Comparison of ENCODE assay signal across 8 cellular contexts in genomic region chr20:13105864-13106457, GRCh38.
A peak's percentile ranks its signal among the peaks of the same experiment; 100 is the strongest.
DNase-seq lines count a peak whose midpoint lies in the region; ATAC-seq, FAIRE-seq and TF ChIP-seq lines count a peak whose summit lies in the region.

No MANE protein-coding gene starts in this region.

- H3K4me1 Mint-ChIP-seq in glutamatergic neuron (ENCODE audit: low read depth, unreplicated experiment) = peaks cover 5% of the 10 kb centered on the region
- no peaks in the 10 kb centered on the region for H3K4me1 Mint-ChIP-seq in activated naive CD4-positive, alpha-beta T cell treated with anti-CD3 and anti-CD28 coated beads for 36 hours (ENCODE audit: low read depth)

- intact Hi-C loops in activated naive CD4-positive, alpha-beta T cell treated with anti-CD3 and anti-CD28 coated beads for 36 hours (cut with micrococcal nuclease) = loop anchor here (1.0 to 10.0 kb wide), 7 partner anchors 97 to 1431 kb away; no protein-coding TSS in a partner anchor

- no peaks in the 10 kb centered on the region for H3K27me3 ChIP-seq in tibial nerve

- H3K36me3 Mint-ChIP-seq in glutamatergic neuron (ENCODE audit: unreplicated experiment) = no peaks in the 10 kb centered on the region
- H3K36me3 Mint-ChIP-seq in activated naive CD4-positive, alpha-beta T cell treated with anti-CD3 and anti-CD28 coated beads for 36 hours (ENCODE audit: low read depth) = no peaks in the 10 kb centered on the region

- ATAC-seq in GM18870 (IDR thresholded peaks at IDR 0.05; ENCODE audit: unreplicated experiment) = no peak

- TF ChIP-seq CTCF in glutamatergic neuron (IDR thresholded peaks at IDR 0.05; ENCODE audit: partially characterized antibody, unreplicated experiment) = peak; percentile 72
- peak; percentile 56 to 72 (median 66) for TF ChIP-seq CTCF in tibial nerve (IDR thresholded peaks at IDR 0.05)

- DNase-seq in DMS53 treated with DMSO at 0.1 percent for 48 hours (lab: John Stamatoyannopoulos, UW; ENCODE audit: unreplicated experiment) = peak; percentile 41
- peak; percentile 32 to 68 for DNase-seq in Kasumi-1 (lab: John Stamatoyannopoulos, UW)
- no peak for DNase-seq in glutamatergic neuron
- no peak for DNase-seq in tibial nerve (ENCODE audit: low spot score in 2 of 2)
- DNase-seq in activated naive CD4-positive, alpha-beta T cell treated with anti-CD3 and anti-CD28 coated beads for 36 hours = no peak
- no peak for DNase-seq in GM12892 (ENCODE audit: insufficient read length)

- peaks cover 0 to 7% (median 2%) of the 10 kb centered on the region in 4 donors for H3K4me1 ChIP-seq in tibial nerve

- H3K27ac Mint-ChIP-seq in glutamatergic neuron (ENCODE audit: unreplicated experiment) = no peak overlapping the region
- H3K27ac Mint-ChIP-seq in activated naive CD4-positive, alpha-beta T cell treated with anti-CD3 and anti-CD28 coated beads for 36 hours = no peak overlapping the region

- no peak overlapping the region for H3K4me3 ChIP-seq in tibial nerve

- no peak overlapping the region for H3K27ac ChIP-seq in tibial nerve

- CTCF ChIA-PET in activated naive CD4-positive, alpha-beta T cell treated with anti-CD3 and anti-CD28 coated beads for 36 hours (lab: Charles Lee) = interaction anchor here (0.6 to 1.3 kb wide), 3 partner anchors 127 to 440 kb away, joined by 3 read pairs; no protein-coding TSS in a partner anchor

- H3K36me3 ChIP-seq in tibial nerve = no peaks in the 10 kb centered on the region

- TF ChIP-seq EP300 in tibial nerve (IDR thresholded peaks at IDR 0.05) = no peak

- H3K27me3 Mint-ChIP-seq in glutamatergic neuron (ENCODE audit: unreplicated experiment) = no peaks in the 10 kb centered on the region
- H3K27me3 Mint-ChIP-seq in activated naive CD4-positive, alpha-beta T cell treated with anti-CD3 and anti-CD28 coated beads for 36 hours (ENCODE audit: low read depth) = no peaks in the 10 kb centered on the region

- H3K9me3 ChIP-seq in tibial nerve = no peaks in the 10 kb centered on the region

- FAIRE-seq in TTC549 (lab: Jason Lieb, UNC) = peak; percentile 88
- FAIRE-seq in GM12892 (lab: Jason Lieb, UNC) = no peak

- no peak overlapping the region for H3K4me3 Mint-ChIP-seq in glutamatergic neuron (ENCODE audit: unreplicated experiment)
- H3K4me3 Mint-ChIP-seq in activated naive CD4-positive, alpha-beta T cell treated with anti-CD3 and anti-CD28 coated beads for 36 hours = no peak overlapping the region

- no peaks in the 10 kb centered on the region for H3K9me3 Mint-ChIP-seq in glutamatergic neuron (ENCODE audit: unreplicated experiment)
- no peaks in the 10 kb centered on the region for H3K9me3 Mint-ChIP-seq in activated naive CD4-positive, alpha-beta T cell treated with anti-CD3 and anti-CD28 coated beads for 36 hours

- WGBS in tibial nerve, 2 donors = 33% methylated on average over 14 of the region's 14 CpGs

- TF ChIP-seq POLR2A in tibial nerve (IDR thresholded peaks at IDR 0.05) = no peak
- TF ChIP-seq POLR2A in GM12892 (IDR thresholded peaks at IDR 0.05; ENCODE audit: low read depth, low read length) = no peak

Comparison
In these comparisons a context has a peak if more than half of its experiments do, and no peak if none do; other contexts are left out.
1. DNase-seq: peak in DMS53 treated with DMSO at 0.1 percent for 48 hours (single experiment) and Kasumi-1 (2 of 2); none in glutamatergic neuron (single experiment), tibial nerve (0 of 2), activated naive CD4-positive, alpha-beta T cell treated with anti-CD3 and anti-CD28 coated beads for 36 hours (single experiment) and GM12892 (single experiment).